Comparison of ENCODE assay signal across 14 cellular contexts in genomic region chr12:88432536-88433462, GRCh38.
DNase-seq lines count a peak whose midpoint lies in the region; ATAC-seq, FAIRE-seq and TF ChIP-seq lines count a peak whose summit lies in the region.
"Had no signal": no experiment of that assay in that cellular context is flagged by ENCODE, and none has a peak within 500 bp of the region (broad histone marks: within the 10 kb centered on the region; RNA-seq: fewer than 3 reads in every experiment).

No MANE protein-coding gene starts in this region.

- H3K27ac ChIP-seq in pancreas, result no peak overlapping the region
- H3K27ac ChIP-seq in MM.1S (ENCODE audit: low read length), result no peak overlapping the region
- peak overlapping the region in 1 of 2 donors; percentile 35 for H3K27ac ChIP-seq in coronary artery
- no peak overlapping the region for H3K27ac ChIP-seq in endodermal cell (ENCODE audit: low read depth, low read length)
- H3K27ac ChIP-seq: epithelial cell of prostate, WERI-Rb-1 had no signal

- 82 to 84% methylated on average over 9 of the region's 9 CpGs for WGBS in pancreas, 2 donors
- 86 to 92% methylated on average over 3 to 9 of the region's 9 CpGs for WGBS in endodermal cell (ENCODE audit: insufficient coverage in 1 of 2, insufficient read length in 1 of 2), 2 experiments

- no peaks in the 10 kb centered on the region for H4K20me1 ChIP-seq in MM.1S (ENCODE audit: insufficient read depth, low read length)

- H3K4me1 Mint-ChIP-seq in endodermal cell, result peaks cover 4% of the 10 kb centered on the region
- H3K4me1 Mint-ChIP-seq: activated naive CD4-positive, alpha-beta T cell treated with anti-CD3 and anti-CD28 coated beads, Interleukin-2, amount 50 U/mL, for 24 hours had no signal

- DNase-seq in adipocyte (ENCODE audit: low read depth) (no peak), foreskin melanocyte (peak; percentile 80), pancreas (no peak), MM.1S (no peak), coronary artery (ENCODE audit: low spot score) (no peak), endodermal cell (no peak)
- DNase-seq: BE2C, NCI-H1105, WERI-Rb-1 had no signal

- H3K27me3 ChIP-seq in adipocyte (replicated peaks; ENCODE audit: control insufficient read depth, insufficient read depth, low read length) (no peaks in the 10 kb centered on the region), pancreas (no peaks in the 10 kb centered on the region), MM.1S (replicated peaks; ENCODE audit: insufficient read depth, low read length) (no peaks in the 10 kb centered on the region), endodermal cell (ENCODE audit: control insufficient read depth, insufficient read depth, low read length, poor library complexity, severe bottlenecking) (no peaks in the 10 kb centered on the region)
- H3K27me3 ChIP-seq: BE2C had no signal

- no peaks in the 10 kb centered on the region for H3K27me3 Mint-ChIP-seq in endodermal cell (ENCODE audit: insufficient read depth)
- H3K27me3 Mint-ChIP-seq: activated naive CD4-positive, alpha-beta T cell treated with anti-CD3 and anti-CD28 coated beads, Interleukin-2, amount 50 U/mL, for 24 hours; progenitor cell of endocrine pancreas had no signal

- peaks cover 4% of the 10 kb centered on the region for H3K9me3 ChIP-seq in adipocyte (ENCODE audit: control insufficient read depth, low read length)
- H3K9me3 ChIP-seq in pancreas, result no peaks in the 10 kb centered on the region
- H3K9me3 ChIP-seq in MM.1S (replicated peaks; ENCODE audit: insufficient read depth, low read length), result no peaks in the 10 kb centered on the region
- H3K9me3 ChIP-seq in endodermal cell (ENCODE audit: control insufficient read depth, low read length), result no peaks in the 10 kb centered on the region
- H3K9me3 ChIP-seq: BE2C had no signal

- peaks cover 5% of the 10 kb centered on the region for H3K9me3 Mint-ChIP-seq in endodermal cell
- H3K9me3 Mint-ChIP-seq: activated naive CD4-positive, alpha-beta T cell treated with anti-CD3 and anti-CD28 coated beads, Interleukin-2, amount 50 U/mL, for 24 hours had no signal

- H3K4me3 Mint-ChIP-seq in endodermal cell, result no peak overlapping the region
- H3K4me3 Mint-ChIP-seq: activated naive CD4-positive, alpha-beta T cell treated with anti-CD3 and anti-CD28 coated beads, Interleukin-2, amount 50 U/mL, for 24 hours had no signal

- TF ChIP-seq CTCF in pancreas (IDR thresholded peaks at IDR 0.05) (no peak), MM.1S (IDR thresholded peaks at IDR 0.05; ENCODE audit: low read length) (no peak), coronary artery (IDR thresholded peaks at IDR 0.05) (no peak), endodermal cell (conservative IDR thresholded peaks at IDR 0.05) (no peak)

- no peak overlapping the region for H3K27ac Mint-ChIP-seq in endodermal cell
- H3K27ac Mint-ChIP-seq: activated naive CD4-positive, alpha-beta T cell treated with anti-CD3 and anti-CD28 coated beads, Interleukin-2, amount 50 U/mL, for 24 hours; progenitor cell of endocrine pancreas had no signal

- H3K4me3 ChIP-seq in adipocyte (ENCODE audit: low read length), result no peak overlapping the region
- H3K4me3 ChIP-seq in pancreas, result no peak overlapping the region
- no peak overlapping the region for H3K4me3 ChIP-seq in MM.1S (ENCODE audit: low read length)
- H3K4me3 ChIP-seq in coronary artery, result no peak overlapping the region
- H3K4me3 ChIP-seq in endodermal cell (ENCODE audit: low read length), result no peak overlapping the region

- no peaks in the 10 kb centered on the region for H3F3A ChIP-seq in MM.1S (ENCODE audit: insufficient read depth, low read length)

- H3K36me3 Mint-ChIP-seq in endodermal cell (ENCODE audit: low read depth), result peaks cover 4% of the 10 kb centered on the region
- H3K36me3 Mint-ChIP-seq: activated naive CD4-positive, alpha-beta T cell treated with anti-CD3 and anti-CD28 coated beads, Interleukin-2, amount 50 U/mL, for 24 hours had no signal

- no peaks in the 10 kb centered on the region for H3K79me2 ChIP-seq in MM.1S (ENCODE audit: low read length)

- no peak for FAIRE-seq in pancreas (lab: Jason Lieb, UNC)

- no peak overlapping the region for H2AFZ ChIP-seq in MM.1S (ENCODE audit: low read length)

- H3K4me1 ChIP-seq in adipocyte (ENCODE audit: control insufficient read depth, insufficient read depth, low read length) (peaks cover 15% of the 10 kb centered on the region), pancreas (no peaks in the 10 kb centered on the region), MM.1S (ENCODE audit: low read length) (no peaks in the 10 kb centered on the region), endodermal cell (ENCODE audit: control insufficient read depth, insufficient read depth, low read length) (no peaks in the 10 kb centered on the region)
- H3K4me1 ChIP-seq: BE2C had no signal

- H3K9ac ChIP-seq in adipocyte (ENCODE audit: low read length) (peak overlapping the region; percentile 11), MM.1S (ENCODE audit: low read length) (no peak overlapping the region), endodermal cell (ENCODE audit: extremely low read depth, low read length, poor library complexity, severe bottlenecking) (no peak overlapping the region)

- intact Hi-C loops in pancreas (cut with DNase I), result no loop called here

- H3K9me2 ChIP-seq in MM.1S (replicated peaks; ENCODE audit: insufficient read depth, low read length), result no peaks in the 10 kb centered on the region

- H3K4me2 ChIP-seq in MM.1S (ENCODE audit: low read depth, low read length), result no peak overlapping the region

- ATAC-seq in GM18868 (IDR thresholded peaks at IDR 0.05; ENCODE audit: unreplicated experiment) (peak; percentile 42), pancreas (peak in 3 of 4 donors; percentile 40 to 49 (median 45)), GM21786 (IDR thresholded peaks at IDR 0.05; ENCODE audit: unreplicated experiment) (no peak)

- H3K36me3 ChIP-seq in adipocyte (ENCODE audit: control insufficient read depth, insufficient read depth, low read length, severe bottlenecking) (no peaks in the 10 kb centered on the region), pancreas (no peaks in the 10 kb centered on the region), MM.1S (replicated peaks; ENCODE audit: insufficient read depth, low read length) (no peaks in the 10 kb centered on the region), endodermal cell (ENCODE audit: control insufficient read depth, insufficient read depth, low read length) (no peaks in the 10 kb centered on the region)
- H3K36me3 ChIP-seq: BE2C, WERI-Rb-1 had no signal
